In the genomic region with DNA sequence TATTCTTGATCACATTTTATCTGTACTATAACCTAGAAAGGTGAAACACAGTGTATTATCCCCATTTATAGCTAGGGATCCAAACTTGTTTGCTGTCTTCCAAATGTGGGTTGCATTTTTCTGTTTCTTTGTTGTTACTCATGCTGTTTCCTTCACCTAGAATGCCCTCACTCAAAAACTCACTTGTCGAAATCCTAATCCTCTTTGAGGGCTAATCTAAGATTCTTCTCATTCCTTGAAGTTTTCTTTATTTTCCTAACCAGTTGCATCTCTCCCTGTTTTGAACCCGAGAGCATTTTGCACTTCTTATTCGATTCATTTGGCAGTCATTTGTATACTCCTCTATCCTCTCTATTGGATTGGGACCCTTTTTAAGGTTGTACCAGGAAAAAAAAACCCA, we compare ENCODE assay signal across 12 cellular contexts. TPM values are rescaled to one million over a fixed set of nuclear protein-coding genes. Genes with fewer than 3 reads are reported as not detected.
DNase-seq lines count a peak whose midpoint lies in the region; ATAC-seq and TF ChIP-seq lines count a peak whose summit lies in the region.
"Had no signal": no experiment of that assay in that cellular context is flagged by ENCODE, and none has a peak within 500 bp of the region (broad histone marks: within the 10 kb centered on the region; RNA-seq: fewer than 3 reads in every experiment).

No MANE protein-coding gene starts in this region.

- TF ChIP-seq CTCF in natural killer cell (IDR thresholded peaks at IDR 0.05) = no peak

- no peaks in the 10 kb centered on the region for H3K27me3 ChIP-seq in aorta (ENCODE audit: control insufficient read depth in 1 of 2, insufficient read depth in 2 of 2, low read length in 1 of 2)

- no peaks in the 10 kb centered on the region for H3K9me3 Mint-ChIP-seq in stimulated activated naive CD8-positive, alpha-beta T cell treated with anti-CD3 and anti-CD28 coated beads, Interleukin-15, amount 100 ng/mL, for 72 hours
- H3K9me3 Mint-ChIP-seq in natural killer cell = no peaks in the 10 kb centered on the region

- no peak for ATAC-seq in stimulated activated naive CD8-positive, alpha-beta T cell treated with anti-CD3 and anti-CD28 coated beads, Interleukin-15, amount 100 ng/mL, for 72 hours
- no peak for ATAC-seq in stimulated activated naive CD8-positive, alpha-beta T cell treated with anti-CD3 and anti-CD28 coated beads, Interleukin-15, Interleukin-2, amounts not matched to agents 100 U/mL and 50 U/mL, for 24 hours
- ATAC-seq in natural killer cell (no peak), aorta (ENCODE audit: low FRiP score) (no peak)
- ATAC-seq: sciatic nerve had no signal

- peaks cover 71% of the 10 kb centered on the region for H3K4me1 Mint-ChIP-seq in stimulated activated naive CD8-positive, alpha-beta T cell treated with anti-CD3 and anti-CD28 coated beads, Interleukin-15, amount 100 ng/mL, for 72 hours
- H3K4me1 Mint-ChIP-seq in natural killer cell = peaks cover 47 to 52% of the 10 kb centered on the region in 2 donors

- peaks cover 4 to 5% of the 10 kb centered on the region in 2 donors for H3K36me3 ChIP-seq in aorta (ENCODE audit: control insufficient read depth in 1 of 2, insufficient read depth in 2 of 2, low read length in 1 of 2)

- H3K27ac ChIP-seq in cingulate gyrus (ENCODE audit: low read depth, low read length) (peak overlapping the region; percentile 93), aorta (ENCODE audit: low read depth in 1 of 2, low read length in 2 of 2) (peak overlapping the region in 1 of 2 donors; percentile 79)

- in situ Hi-C loops in G401 (cut with HindIII; ENCODE audit: low sequenced_read_pairs) = no loop called here

- peak overlapping the region; percentile 40 to 41 for H3K4me3 ChIP-seq in aorta (ENCODE audit: low read length in 2 of 2)

- DNase-seq in stimulated activated naive CD8-positive, alpha-beta T cell treated with anti-CD3 and anti-CD28 coated beads, Interleukin-15, amount 100 ng/mL, for 72 hours = no peak
- DNase-seq in stimulated activated naive CD8-positive, alpha-beta T cell treated with anti-CD3 and anti-CD28 coated beads, Interleukin-15, Interleukin-2, amounts not matched to agents 100 U/mL and 50 U/mL, for 24 hours = no peak
- DNase-seq in natural killer cell = no peak
- DNase-seq in aorta = no peak
- no peak for DNase-seq in G401 (ENCODE audit: low spot score)
- no peak for DNase-seq in Kasumi-1 (lab: John Stamatoyannopoulos, UW)
- no peak for DNase-seq in activated CD8-positive, alpha-beta memory T cell treated with anti-CD3 and anti-CD28 coated beads, Interleukin-2, amount 50 U/mL, for 4 hours
- DNase-seq: NCI-H1105 treated with DMSO at 0.1 percent for 48 hours, RPMI8226 had no signal

- peak overlapping the region; percentile 1 to 53 for H3K4me3 Mint-ChIP-seq in stimulated activated naive CD8-positive, alpha-beta T cell treated with anti-CD3 and anti-CD28 coated beads, Interleukin-15, amount 100 ng/mL, for 72 hours
- H3K4me3 Mint-ChIP-seq in natural killer cell = peak overlapping the region; percentile 87

- intact Hi-C loops in natural killer cell (cut with micrococcal nuclease) (no loop called here), aorta (cut with DNase I) (no loop called here)

- peaks cover 2 to 6% of the 10 kb centered on the region in 2 donors for H3K4me1 ChIP-seq in aorta (ENCODE audit: control insufficient read depth in 1 of 2, insufficient read depth in 2 of 2, low read length in 2 of 2)

- no peak overlapping the region for H3K27ac Mint-ChIP-seq in stimulated activated naive CD8-positive, alpha-beta T cell treated with anti-CD3 and anti-CD28 coated beads, Interleukin-15, amount 100 ng/mL, for 72 hours
- H3K27ac Mint-ChIP-seq in natural killer cell = peak overlapping the region; percentile 90 to 92

- peaks cover 8% of the 10 kb centered on the region for H3K36me3 Mint-ChIP-seq in natural killer cell

- WGBS in aorta, 2 donors = 4 to 6% methylated on average over 3 of the region's 3 CpGs

- no peaks in the 10 kb centered on the region for H3K27me3 Mint-ChIP-seq in stimulated activated naive CD8-positive, alpha-beta T cell treated with anti-CD3 and anti-CD28 coated beads, Interleukin-15, amount 100 ng/mL, for 72 hours
- no peaks in the 10 kb centered on the region for H3K27me3 Mint-ChIP-seq in natural killer cell (ENCODE audit: low read depth in 2 of 2)

- no peaks in the 10 kb centered on the region for H3K9me3 ChIP-seq in aorta (ENCODE audit: control insufficient read depth, low read length)

RNA-seq across cellular contexts. Expression of a gene that starts 9.6 kb away (rescaled TPM):
- 100 to 1,000 TPM; 175 to 188 (median 179) TPM for total RNA-seq in natural killer cell
- total RNA-seq in aorta = 100 to 1,000 TPM; 164 to 171 TPM
- polyA plus RNA-seq in aorta = 100 to 1,000 TPM in 1 of 2 donors, 10 to 100 TPM in 1; 80.3 to 149 TPM
- total RNA-seq in G401 (2014; rRNA removed; shearing (Covaris generic)) = 37.8 and 66.1 TPM in 2 replicates

RNA-seq across cellular contexts. Expression of a gene that starts 23.4 kb away (rescaled TPM):
- total RNA-seq in natural killer cell (not detected), aorta (under 1 TPM in 1 of 2 donors, not detected in 1; 0.21 TPM)
- polyA plus RNA-seq in aorta = under 1 TPM in 1 of 2 donors, not detected in 1; 0.13 TPM
- 6.9 and 9.4 TPM in 2 replicates for total RNA-seq in G401 (2014; rRNA removed; shearing (Covaris generic))
- total RNA-seq: activated CD8-positive, alpha-beta memory T cell treated with anti-CD3 and anti-CD28 coated beads for 36 hours had no signal

RNA-seq across cellular contexts. Expression of a gene that starts 52.1 kb away (rescaled TPM):
- total RNA-seq in natural killer cell = 10 to 100 TPM; 28.2 to 34.9 (median 34.5) TPM
- 10 to 100 TPM; 30.4 to 42.6 TPM for total RNA-seq in aorta
- 100 to 1,000 TPM; 133 to 250 TPM for polyA plus RNA-seq in aorta
- total RNA-seq in G401 (2014; rRNA removed; shearing (Covaris generic)) = 62.0 and 83.3 TPM in 2 replicates

Comparison
In these comparisons a context has a peak if more than half of its experiments do, and no peak if none do; other contexts are left out.
1. H3K27ac Mint-ChIP-seq: peak in natural killer cell (2 of 2); none in stimulated activated naive CD8-positive, alpha-beta T cell treated with anti-CD3 and anti-CD28 coated beads, Interleukin-15, amount 100 ng/mL, for 72 hours (0 of 2).